In genomic region chr19:45769054-45769782, GRCh38 we compare ENCODE assay signal across 8 cellular contexts. TPM values are rescaled to one million over a fixed set of nuclear protein-coding genes. Genes with fewer than 3 reads are reported as not detected.
DNase-seq lines count a peak whose midpoint lies in the region; ATAC-seq and TF ChIP-seq lines count a peak whose summit lies in the region.

TSS of gene SIX5 (minus strand) at chr19:45769252. CDS start at chr19:45768844, 408 bp downstream.

- DNase-seq in DMS53 (lab: John Stamatoyannopoulos, UW) (peak; percentile 99), KG1 (lab: John Stamatoyannopoulos, UW) (peak; percentile 94), Peyer's patch (peak; percentile 94 to 99 (median 99)), fibroblast of lung (ENCODE audit: low read depth in 2 of 2) (peak; percentile 96 to 98)
- peak; percentile 83 to 91 for DNase-seq in activated T-helper 1 cell treated with anti-CD3 and anti-CD28 coated beads, Interleukin-2, amount 50 U/mL, for 16 hours (ENCODE audit: low read depth in 1 of 2, low spot score in 1 of 2)
- peak; percentile 83 to 94 (median 89) for DNase-seq in naive thymus-derived CD8-positive, alpha-beta T cell
- peak; percentile 95 for DNase-seq in stimulated activated naive B cell treated with anti-CD40 and anti-IgM and Interleukin-4, amounts not matched to agents 10 μg/mL and 1 μg/mL and 100 μg/mL, for 72 hours

- peaks cover 0 to 53% (median 13%) of the 10 kb centered on the region in 4 donors for H3K4me1 ChIP-seq in Peyer's patch
- peaks cover 24% of the 10 kb centered on the region for H3K4me1 ChIP-seq in fibroblast of lung (ENCODE audit: control insufficient read depth, extremely low read depth, insufficient read depth, low read length)

- H3K36me3 Mint-ChIP-seq in naive thymus-derived CD8-positive, alpha-beta T cell, result no peaks in the 10 kb centered on the region
- H3K36me3 Mint-ChIP-seq in stimulated activated naive B cell treated with anti-CD40 and anti-IgM and Interleukin-4, amounts not matched to agents 10 μg/mL and 1 μg/mL and 100 μg/mL, for 72 hours, result peaks cover 10 to 12% of the 10 kb centered on the region in 2 donors

- TF ChIP-seq CTCF in Peyer's patch (IDR thresholded peaks at IDR 0.05), result peak in 1 of 6 experiments; percentile 4
- TF ChIP-seq CTCF in fibroblast of lung (conservative IDR thresholded peaks at IDR 0.05 in 1 of 2, IDR thresholded peaks at IDR 0.05 in 1 of 2; ENCODE audit: low read depth in 1 of 2, low read length in 2 of 2), result no peak

- H4K20me1 ChIP-seq in fibroblast of lung (ENCODE audit: control insufficient read depth, extremely low read depth, insufficient read depth, low read length), result no peaks in the 10 kb centered on the region

- H3K79me2 ChIP-seq in fibroblast of lung (ENCODE audit: control insufficient read depth, insufficient read depth, low read length), result peaks cover 4% of the 10 kb centered on the region

- no peaks in the 10 kb centered on the region for H3K9me3 Mint-ChIP-seq in naive thymus-derived CD8-positive, alpha-beta T cell
- no peaks in the 10 kb centered on the region for H3K9me3 Mint-ChIP-seq in stimulated activated naive B cell treated with anti-CD40 and anti-IgM and Interleukin-4, amounts not matched to agents 10 μg/mL and 1 μg/mL and 100 μg/mL, for 72 hours

- TF ChIP-seq POLR2A in Peyer's patch (IDR thresholded peaks at IDR 0.05), result peak; percentile 31 to 59

- H3K4me1 Mint-ChIP-seq in naive thymus-derived CD8-positive, alpha-beta T cell, result peaks cover 7 to 33% (median 13%) of the 10 kb centered on the region in 4 donors
- H3K4me1 Mint-ChIP-seq in stimulated activated naive B cell treated with anti-CD40 and anti-IgM and Interleukin-4, amounts not matched to agents 10 μg/mL and 1 μg/mL and 100 μg/mL, for 72 hours, result peaks cover 24 to 53% of the 10 kb centered on the region in 2 donors

- no peaks in the 10 kb centered on the region for H3K9me3 ChIP-seq in Peyer's patch
- H3K9me3 ChIP-seq in fibroblast of lung (ENCODE audit: control insufficient read depth, insufficient read depth, low read depth, low read length), result no peaks in the 10 kb centered on the region

- H2AFZ ChIP-seq in fibroblast of lung (ENCODE audit: low read length), result peak within 1 kb of the TSS; percentile 30

- peak within 1 kb of the TSS; percentile 97 for H3K4me2 ChIP-seq in fibroblast of lung (ENCODE audit: extremely low read depth, insufficient read depth, low read length)

- POLR2A ChIA-PET in naive thymus-derived CD8-positive, alpha-beta T cell (lab: Charles Lee), result interaction anchor here (0.6 to 4.8 kb wide), 28 partner anchors 10 to 938 kb away, joined by 3 to 77 read pairs (median 5); partner anchors contain the start of genes CCDC61, DMPK, DMWD and FBXO46

- peak within 1 kb of the TSS; percentile 50 to 89 (median 84) for H3K4me3 ChIP-seq in Peyer's patch
- peak within 1 kb of the TSS; percentile 75 to 88 (median 81) for H3K4me3 ChIP-seq in fibroblast of lung (replicated peaks in 1 of 4; ENCODE audit: control extremely low read depth in 1 of 4, insufficient read depth in 1 of 4, low read depth in 3 of 4, low read length in 4 of 4)

- peak within 1 kb of the TSS; percentile 79 to 99 (median 91) for H3K27ac ChIP-seq in Peyer's patch
- H3K27ac ChIP-seq in fibroblast of lung (ENCODE audit: insufficient read depth, low read length), result peak within 1 kb of the TSS; percentile 92

- peak; percentile 40 for ATAC-seq in GM21717 (IDR thresholded peaks at IDR 0.05; ENCODE audit: unreplicated experiment)
- ATAC-seq in naive thymus-derived CD8-positive, alpha-beta T cell, result peak; percentile 56
- peak; percentile 68 to 77 for ATAC-seq in stimulated activated naive B cell treated with anti-CD40 and anti-IgM and Interleukin-4, amounts not matched to agents 10 μg/mL and 1 μg/mL and 100 μg/mL, for 72 hours (replicated peaks)

- peak within 1 kb of the TSS; percentile 83 to 91 (median 87) for H3K4me3 Mint-ChIP-seq in naive thymus-derived CD8-positive, alpha-beta T cell
- H3K4me3 Mint-ChIP-seq in stimulated activated naive B cell treated with anti-CD40 and anti-IgM and Interleukin-4, amounts not matched to agents 10 μg/mL and 1 μg/mL and 100 μg/mL, for 72 hours, result peak within 1 kb of the TSS; percentile 84 to 96

- H3K27me3 ChIP-seq in Peyer's patch (no peaks in the 10 kb centered on the region), fibroblast of lung (ENCODE audit: control insufficient read depth, insufficient read depth, low read length) (no peaks in the 10 kb centered on the region)

- peaks cover 0 to 21% (median 9%) of the 10 kb centered on the region in 5 donors for H3K27me3 Mint-ChIP-seq in naive thymus-derived CD8-positive, alpha-beta T cell
- H3K27me3 Mint-ChIP-seq in stimulated activated naive B cell treated with anti-CD40 and anti-IgM and Interleukin-4, amounts not matched to agents 10 μg/mL and 1 μg/mL and 100 μg/mL, for 72 hours, result peaks cover 25 to 30% of the 10 kb centered on the region in 2 donors

- peak within 1 kb of the TSS; percentile 79 for H3K9ac ChIP-seq in fibroblast of lung (ENCODE audit: insufficient read depth, low read length)

- H3K36me3 ChIP-seq in Peyer's patch (no peaks in the 10 kb centered on the region), fibroblast of lung (ENCODE audit: control insufficient read depth, insufficient read depth, low read length) (peaks cover 16% of the 10 kb centered on the region)

- H3K27ac Mint-ChIP-seq in naive thymus-derived CD8-positive, alpha-beta T cell, result peak within 1 kb of the TSS in 9 of 10 donors; percentile 32 to 96 (median 90)
- H3K27ac Mint-ChIP-seq in stimulated activated naive B cell treated with anti-CD40 and anti-IgM and Interleukin-4, amounts not matched to agents 10 μg/mL and 1 μg/mL and 100 μg/mL, for 72 hours, result peak within 1 kb of the TSS; percentile 79

RNA-seq across cellular contexts. Expression of gene SIX5, which starts in this region (rescaled TPM):
- total RNA-seq in Peyer's patch (10 to 100 TPM in 1 of 4 donors, 1 to 10 TPM in 3; 3.3 to 11.5 (median 6.2) TPM), fibroblast of lung (10.7 and 11.6 TPM in 2 replicates)
- 3.4 and 3.7 TPM in 2 replicates for polyA plus RNA-seq in fibroblast of lung
- polyA plus RNA-seq in fibroblast of lung (2012), result 4.6 and 5.3 TPM in 2 replicates
- polyA minus RNA-seq in fibroblast of lung (ENCODE audit: low replicate concordance), result 14.8 and 17.8 TPM in 2 replicates
- 1 to 10 TPM; 1.4 to 1.8 TPM for total RNA-seq in naive thymus-derived CD8-positive, alpha-beta T cell
- under 1 TPM; 0.08 to 0.11 (median 0.09) TPM for polyA plus RNA-seq in naive thymus-derived CD8-positive, alpha-beta T cell

Comparison
In these comparisons a context has a peak if more than half of its experiments do, and no peak if none do; other contexts are left out.
1. Peak in every context shown above with its lines: DNase-seq, ATAC-seq, H3K4me3 ChIP-seq and H3K27ac ChIP-seq.